Comparison of ENCODE assay signal across 1 cellular context in the genomic region with DNA sequence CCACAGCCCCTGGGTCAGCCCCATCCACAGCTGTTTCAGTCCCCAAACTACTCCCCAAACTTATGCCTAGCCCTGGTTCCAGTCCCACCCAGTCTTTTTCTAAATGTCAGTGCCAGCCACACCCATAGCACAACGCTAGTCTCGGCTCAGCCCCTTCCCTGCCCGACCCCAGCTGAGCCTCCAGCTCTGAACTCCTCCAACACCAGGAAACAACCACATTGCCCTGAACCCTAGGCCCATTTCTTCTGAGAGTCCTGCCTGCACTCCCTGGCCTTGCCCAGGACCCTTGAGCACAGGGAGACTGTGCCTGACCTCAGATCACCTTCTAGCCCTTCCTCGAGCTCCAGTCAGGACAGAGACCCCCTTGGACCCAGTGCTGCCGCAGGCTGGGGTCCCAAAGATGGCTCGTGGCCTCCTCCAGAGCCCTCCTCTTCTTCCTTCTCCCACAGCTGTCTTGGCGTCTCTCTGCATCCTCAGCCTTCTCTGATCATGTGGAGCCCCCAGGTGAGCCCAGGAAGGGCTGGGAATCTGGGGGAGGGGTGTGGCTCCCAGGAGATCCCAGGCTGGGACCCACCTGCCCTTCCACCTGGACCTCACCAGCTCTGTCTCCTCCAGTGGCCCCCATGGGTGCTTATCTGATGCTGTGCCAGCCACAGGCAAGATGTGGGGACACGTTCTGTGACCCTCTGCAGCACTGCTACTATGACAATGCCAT.
TF ChIP-seq lines count a peak whose summit lies in the region.

No MANE protein-coding gene starts in this region.

TF ChIP-seq in K562, 482 proteins besides CTCF, POLR2A, EP300 and RAD21 (continued from another document and continues in another):
- TF ChIP-seq, protein P1, sequence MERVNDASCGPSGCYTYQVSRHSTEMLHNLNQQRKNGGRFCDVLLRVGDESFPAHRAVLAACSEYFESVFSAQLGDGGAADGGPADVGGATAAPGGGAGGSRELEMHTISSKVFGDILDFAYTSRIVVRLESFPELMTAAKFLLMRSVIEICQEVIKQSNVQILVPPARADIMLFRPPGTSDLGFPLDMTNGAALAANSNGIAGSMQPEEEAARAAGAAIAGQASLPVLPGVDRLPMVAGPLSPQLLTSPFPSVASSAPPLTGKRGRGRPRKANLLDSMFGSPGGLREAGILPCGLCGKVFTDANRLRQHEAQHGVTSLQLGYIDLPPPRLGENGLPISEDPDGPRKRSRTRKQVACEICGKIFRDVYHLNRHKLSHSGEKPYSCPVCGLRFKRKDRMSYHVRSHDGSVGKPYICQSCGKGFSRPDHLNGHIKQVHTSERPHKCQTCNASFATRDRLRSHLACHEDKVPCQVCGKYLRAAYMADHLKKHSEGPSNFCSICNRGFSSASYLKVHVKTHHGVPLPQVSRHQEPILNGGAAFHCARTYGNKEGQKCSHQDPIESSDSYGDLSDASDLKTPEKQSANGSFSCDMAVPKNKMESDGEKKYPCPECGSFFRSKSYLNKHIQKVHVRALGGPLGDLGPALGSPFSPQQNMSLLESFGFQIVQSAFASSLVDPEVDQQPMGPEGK (CRISPR knock-in tag; IDR thresholded peaks at IDR 0.05; ENCODE audit: borderline replicate concordance): peak; percentile 70; the same call in 1 of the 2 replicates
- TF ChIP-seq PML (IDR thresholded peaks at IDR 0.05; ENCODE audit: low read length) (no peak), RAD51 (IDR thresholded peaks at IDR 0.05; ENCODE audit: borderline replicate concordance, low read depth) (no peak), ARHGAP35 (IDR thresholded peaks at IDR 0.05; ENCODE audit: partially characterized antibody) (no peak), MAZ (CRISPR knock-in tag; conservative IDR thresholded peaks at IDR 0.05 in 1 of 2, IDR thresholded peaks at IDR 0.05 in 1 of 2) (peak in 1 of 2 experiments; percentile 47; a peak in 2 of 4 replicates), TRIM24 (IDR thresholded peaks at IDR 0.05) (no peak), PCBP1 (IDR thresholded peaks at IDR 0.05; ENCODE audit: low read depth, low read length, poor library complexity, severe bottlenecking) (no peak), FOXP1 (CRISPR knock-in tag; IDR thresholded peaks at IDR 0.05) (no peak), HMG20A (CRISPR knock-in tag; conservative IDR thresholded peaks at IDR 0.05) (peak; percentile 53; the same call in 1 of the 2 replicates), JUND (IDR thresholded peaks at IDR 0.05; ENCODE audit: borderline replicate concordance, low read depth, low read length) (no peak), JUND (tag; IDR thresholded peaks at IDR 0.05; ENCODE audit: borderline replicate concordance, low read depth, low read length) (no peak), ZFP1 (CRISPR knock-in tag; IDR thresholded peaks at IDR 0.05) (peak; percentile 77), JUNB (CRISPR knock-in tag; conservative IDR thresholded peaks at IDR 0.05) (peak; percentile 41; the same call in 1 of the 2 replicates), ZNF23 (CRISPR knock-in tag; IDR thresholded peaks at IDR 0.05) (peak; percentile 13; the same call in 1 of the 2 replicates), STAT5A (IDR thresholded peaks at IDR 0.05; ENCODE audit: borderline replicate concordance, low read length) (no peak), AFF1 (IDR thresholded peaks at IDR 0.05; ENCODE audit: low read depth in 1 of 2, partially characterized antibody in 2 of 2) (no peak), NCOR1 (IDR thresholded peaks at IDR 0.05) (no peak), CCNT2 (IDR thresholded peaks at IDR 0.05; ENCODE audit: borderline replicate concordance, extremely low read depth, insufficient read length, low read depth, low read length) (no peak), SP2 (IDR thresholded peaks at IDR 0.05; ENCODE audit: extremely low read depth, low read depth, low read length, poor library complexity, severe bottlenecking) (no peak), GABPA (tag; conservative IDR thresholded peaks at IDR 0.05; ENCODE audit: low read depth) (no peak), ATF2 (CRISPR knock-in tag; IDR thresholded peaks at IDR 0.05) (no peak), POLR2AphosphoS5 (IDR thresholded peaks at IDR 0.05; ENCODE audit: control insufficient read depth, insufficient read depth, low read depth, low read length) (no peak), FOS (IDR thresholded peaks at IDR 0.05; ENCODE audit: extremely low read depth, insufficient read length) (no peak), TCFL5 (CRISPR knock-in tag; conservative IDR thresholded peaks at IDR 0.05) (no peak), NFE2L1 (tag; IDR thresholded peaks at IDR 0.05; ENCODE audit: borderline replicate concordance, low read depth) (no peak), MTA3 (IDR thresholded peaks at IDR 0.05; ENCODE audit: borderline replicate concordance) (no peak), KLF10 (CRISPR knock-in tag; IDR thresholded peaks at IDR 0.05) (peak; percentile 78; the same call in 1 of the 2 replicates), ARID2 (IDR thresholded peaks at IDR 0.05) (no peak), E4F1 (CRISPR knock-in tag; IDR thresholded peaks at IDR 0.05; ENCODE audit: borderline replicate concordance) (no peak), ZNF717 (CRISPR knock-in tag; IDR thresholded peaks at IDR 0.05) (no peak), HDAC6 (IDR thresholded peaks at IDR 0.05; ENCODE audit: low read depth, low read length) (no peak), TEAD1 (CRISPR knock-in tag; IDR thresholded peaks at IDR 0.05) (peak in 1 of 2 experiments; percentile 58; a peak in 2 of 4 replicates), EP400 (IDR thresholded peaks at IDR 0.05) (no peak), RBBP5 (IDR thresholded peaks at IDR 0.05; ENCODE audit: borderline replicate concordance, insufficient read depth, low read length, poor library complexity, severe bottlenecking) (no peak), ZBTB7A (IDR thresholded peaks at IDR 0.05; ENCODE audit: borderline replicate concordance, control insufficient read depth, low read depth, low read length) (no peak)
- TF ChIP-seq, protein P2, sequence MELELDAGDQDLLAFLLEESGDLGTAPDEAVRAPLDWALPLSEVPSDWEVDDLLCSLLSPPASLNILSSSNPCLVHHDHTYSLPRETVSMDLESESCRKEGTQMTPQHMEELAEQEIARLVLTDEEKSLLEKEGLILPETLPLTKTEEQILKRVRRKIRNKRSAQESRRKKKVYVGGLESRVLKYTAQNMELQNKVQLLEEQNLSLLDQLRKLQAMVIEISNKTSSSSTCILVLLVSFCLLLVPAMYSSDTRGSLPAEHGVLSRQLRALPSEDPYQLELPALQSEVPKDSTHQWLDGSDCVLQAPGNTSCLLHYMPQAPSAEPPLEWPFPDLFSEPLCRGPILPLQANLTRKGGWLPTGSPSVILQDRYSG (tag; conservative IDR thresholded peaks at IDR 0.05; ENCODE audit: low read depth): no peak
- TF ChIP-seq, protein P3, sequence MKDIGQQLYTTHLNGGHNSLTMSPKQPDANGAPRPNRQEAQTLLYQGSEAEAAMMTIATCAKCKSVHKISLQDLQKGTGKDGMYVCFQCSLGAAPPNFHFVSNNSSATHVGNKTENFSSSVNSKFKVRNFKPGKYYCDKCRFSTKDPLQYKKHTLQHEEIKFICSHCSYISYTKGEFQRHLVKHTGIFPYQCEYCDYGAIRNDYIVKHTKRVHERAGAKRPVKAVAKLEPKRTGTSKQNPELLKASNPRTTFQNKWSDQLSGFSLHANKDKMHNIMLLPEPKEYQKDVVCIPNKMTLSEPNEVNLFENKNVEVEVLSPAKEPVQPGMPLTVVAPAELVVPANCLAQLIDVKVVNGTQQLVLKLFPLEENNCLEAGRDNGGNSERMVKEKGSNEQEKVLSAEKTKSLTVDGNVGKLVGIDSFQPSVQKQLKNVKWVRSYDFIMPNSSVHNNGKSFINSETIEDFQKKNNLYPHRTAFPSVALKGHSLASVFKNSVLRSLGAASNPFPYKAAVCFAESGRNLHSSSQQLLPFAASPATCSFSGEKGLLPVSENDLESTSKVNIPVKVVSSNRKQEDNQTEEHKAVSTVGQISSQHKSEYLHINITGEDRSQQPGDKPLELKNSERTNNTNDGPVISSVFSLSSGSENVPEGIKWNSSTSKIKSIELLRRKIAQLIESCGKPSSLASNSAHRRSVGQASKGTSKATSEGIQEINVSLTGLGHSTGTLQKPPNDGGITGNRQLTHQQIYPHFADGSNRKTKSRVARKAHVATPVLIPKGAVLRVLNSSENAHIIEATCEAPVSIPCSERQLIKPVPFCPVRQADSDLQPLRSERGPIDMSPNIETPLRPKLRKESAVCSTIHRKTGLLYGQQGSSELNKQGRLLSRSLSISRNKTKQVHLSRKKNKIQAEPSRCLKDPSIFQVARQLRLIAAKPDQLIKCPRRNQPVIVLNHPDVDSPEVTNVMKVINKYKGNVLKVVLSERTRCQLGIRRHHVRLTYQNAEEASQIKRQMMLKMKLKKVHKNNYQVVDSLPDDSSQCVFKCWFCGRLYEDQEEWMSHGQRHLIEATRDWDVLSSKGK (CRISPR knock-in tag; IDR thresholded peaks at IDR 0.05): no peak
- TF ChIP-seq, protein P4, sequence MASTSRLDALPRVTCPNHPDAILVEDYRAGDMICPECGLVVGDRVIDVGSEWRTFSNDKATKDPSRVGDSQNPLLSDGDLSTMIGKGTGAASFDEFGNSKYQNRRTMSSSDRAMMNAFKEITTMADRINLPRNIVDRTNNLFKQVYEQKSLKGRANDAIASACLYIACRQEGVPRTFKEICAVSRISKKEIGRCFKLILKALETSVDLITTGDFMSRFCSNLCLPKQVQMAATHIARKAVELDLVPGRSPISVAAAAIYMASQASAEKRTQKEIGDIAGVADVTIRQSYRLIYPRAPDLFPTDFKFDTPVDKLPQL (IDR thresholded peaks at IDR 0.05; ENCODE audit: extremely low read depth, insufficient read length): no peak
- TF ChIP-seq, protein P5, sequence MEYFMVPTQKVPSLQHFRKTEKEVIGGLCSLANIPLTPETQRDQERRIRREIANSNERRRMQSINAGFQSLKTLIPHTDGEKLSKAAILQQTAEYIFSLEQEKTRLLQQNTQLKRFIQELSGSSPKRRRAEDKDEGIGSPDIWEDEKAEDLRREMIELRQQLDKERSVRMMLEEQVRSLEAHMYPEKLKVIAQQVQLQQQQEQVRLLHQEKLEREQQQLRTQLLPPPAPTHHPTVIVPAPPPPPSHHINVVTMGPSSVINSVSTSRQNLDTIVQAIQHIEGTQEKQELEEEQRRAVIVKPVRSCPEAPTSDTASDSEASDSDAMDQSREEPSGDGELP (CRISPR knock-in tag; IDR thresholded peaks at IDR 0.05; ENCODE audit: borderline replicate concordance): peak; percentile 56; the same call in 1 of the 2 replicates
